ENCODE assay signal across 18 cellular contexts in the genomic region with DNA sequence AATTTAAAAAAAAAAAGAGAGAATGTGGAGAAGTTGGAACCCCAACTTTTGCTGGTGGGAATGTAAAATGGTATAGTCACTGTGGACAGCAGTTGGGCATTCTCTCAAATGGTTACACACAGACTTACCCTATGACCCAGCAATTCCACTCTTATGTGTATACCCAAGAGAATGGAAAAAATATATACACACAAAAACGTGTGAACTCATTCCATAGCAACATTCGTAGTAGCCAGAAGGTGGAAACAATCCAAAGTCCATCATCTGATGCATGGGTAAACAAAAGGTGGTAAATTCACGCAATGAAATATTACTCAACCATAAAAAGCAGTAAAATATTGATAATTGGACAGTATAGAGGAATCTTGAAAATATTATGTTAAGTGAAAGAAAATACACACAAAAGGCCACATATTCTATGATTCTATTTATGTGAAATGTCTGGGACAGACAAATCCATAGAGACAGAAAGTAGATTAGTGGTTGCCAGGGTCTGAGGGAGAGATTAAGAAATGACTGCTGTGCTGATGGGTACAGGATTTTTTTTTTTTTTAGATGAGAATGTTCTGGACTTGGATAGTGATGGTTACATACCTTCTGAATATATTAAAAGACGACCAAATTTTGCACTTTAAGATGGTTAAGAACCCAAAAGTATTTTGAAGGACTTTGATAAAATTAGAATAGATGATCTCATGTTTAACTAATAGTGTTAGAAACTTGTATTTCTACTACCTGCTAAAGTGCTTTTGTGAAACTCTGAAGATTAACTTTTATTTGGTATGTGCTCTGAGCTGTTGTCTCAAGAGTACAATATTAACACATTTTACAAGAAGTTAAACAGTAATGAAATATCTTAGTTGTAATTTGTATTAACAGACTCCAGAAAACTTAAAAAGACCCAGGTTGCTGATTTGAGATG.
A peak's percentile ranks its signal among the peaks of the same experiment; 100 is the strongest.
DNase-seq lines count a peak whose midpoint lies in the region; ATAC-seq and TF ChIP-seq lines count a peak whose summit lies in the region.
"Had no signal": no experiment of that assay in that cellular context is flagged by ENCODE, and none has a peak within 500 bp of the region (broad histone marks: within the 10 kb centered on the region; RNA-seq: fewer than 3 reads in every experiment).

No MANE protein-coding gene starts in this region.

- no peaks in the 10 kb centered on the region for H3K27me3 ChIP-seq in right cardiac atrium (ENCODE audit: control insufficient read depth, insufficient read depth)
- H3K27me3 ChIP-seq in right atrium auricular region = no peaks in the 10 kb centered on the region
- H3K27me3 ChIP-seq in Karpas-422 (ENCODE audit: low read length) = no peaks in the 10 kb centered on the region
- H3K27me3 ChIP-seq in hepatocyte = no peaks in the 10 kb centered on the region
- H3K27me3 ChIP-seq in smooth muscle cell (ENCODE audit: low read depth) = no peaks in the 10 kb centered on the region
- H3K27me3 ChIP-seq: transverse colon had no signal

- peak; percentile 25 to 40 for ATAC-seq in right cardiac atrium

- H3K9me2 ChIP-seq in Karpas-422 (replicated peaks; ENCODE audit: insufficient read depth, low read length) (no peaks in the 10 kb centered on the region), hepatocyte (replicated peaks; ENCODE audit: insufficient read depth) (no peaks in the 10 kb centered on the region)

- intact Hi-C loops in right cardiac atrium (cut with DNase I) = no loop called here

- H3K4me2 ChIP-seq in Karpas-422 (ENCODE audit: low read depth, low read length, poor library complexity, severe bottlenecking) (no peak overlapping the region), hepatocyte (peak overlapping the region; percentile 47), smooth muscle cell (peak overlapping the region; percentile 50)

- WGBS in right cardiac atrium = 71% methylated on average over 4 of the region's 4 CpGs
- 58% methylated on average over 4 of the region's 4 CpGs for WGBS in hepatocyte (ENCODE audit: low lambda C conversion rate, missing lambda C conversion rate)
- 66% methylated on average over 4 of the region's 4 CpGs for WGBS in smooth muscle cell (ENCODE audit: low lambda C conversion rate)

- H3K4me3 ChIP-seq in right cardiac atrium (ENCODE audit: low read length) (no peak overlapping the region), right atrium auricular region (no peak overlapping the region), Karpas-422 (ENCODE audit: low read length) (no peak overlapping the region), hepatocyte (no peak overlapping the region), smooth muscle cell (no peak overlapping the region)
- H3K4me3 ChIP-seq: transverse colon had no signal

- no peak for TF ChIP-seq CTCF in right atrium auricular region (IDR thresholded peaks at IDR 0.05)
- TF ChIP-seq CTCF in hepatocyte (IDR thresholded peaks at IDR 0.05; ENCODE audit: poor library complexity) = no peak
- TF ChIP-seq CTCF in smooth muscle cell (IDR thresholded peaks at IDR 0.05; ENCODE audit: borderline replicate concordance, insufficient read depth, poor library complexity, severe bottlenecking) = no peak
- no peak for TF ChIP-seq CTCF in GM13977 (IDR thresholded peaks at IDR 0.05; ENCODE audit: extremely low read depth, insufficient read depth, missing control alignments)

- H3K9ac ChIP-seq in Karpas-422 (ENCODE audit: low read length) (no peak overlapping the region), smooth muscle cell (ENCODE audit: low read depth) (peak overlapping the region; percentile 64)

- in situ Hi-C loops in GM13977 (cut with MboI; ENCODE audit: low pct_unique_long_range_greater_than_20kb, low sequenced_read_pairs, unreplicated experiment) = no loop called here

- H3K9me3 ChIP-seq in right cardiac atrium (ENCODE audit: control insufficient read depth, low read length) (no peaks in the 10 kb centered on the region), right atrium auricular region (no peaks in the 10 kb centered on the region), Karpas-422 (ENCODE audit: low read length) (no peaks in the 10 kb centered on the region), hepatocyte (ENCODE audit: low read depth) (no peaks in the 10 kb centered on the region), smooth muscle cell (replicated peaks; ENCODE audit: low read depth) (no peaks in the 10 kb centered on the region)
- H3K9me3 ChIP-seq: transverse colon had no signal

- H4K20me1 ChIP-seq in Karpas-422 (ENCODE audit: insufficient read depth, low read depth, low read length) (no peaks in the 10 kb centered on the region), hepatocyte (ENCODE audit: insufficient read depth, poor library complexity, severe bottlenecking) (no peaks in the 10 kb centered on the region), smooth muscle cell (ENCODE audit: low read depth) (peaks cover 31% of the 10 kb centered on the region)

- no peaks in the 10 kb centered on the region for H3F3A ChIP-seq in smooth muscle cell (ENCODE audit: low read depth)

- no peak overlapping the region for H2AFZ ChIP-seq in Karpas-422 (ENCODE audit: low read length)
- H2AFZ ChIP-seq in hepatocyte = no peak overlapping the region
- H2AFZ ChIP-seq in smooth muscle cell (ENCODE audit: low read depth) = no peak overlapping the region

- H3K27ac ChIP-seq in right cardiac atrium (ENCODE audit: low read length) = no peak overlapping the region
- H3K27ac ChIP-seq in right atrium auricular region = peak overlapping the region in 1 of 2 donors; percentile 1
- no peak overlapping the region for H3K27ac ChIP-seq in Karpas-422 (ENCODE audit: low read length)
- peak overlapping the region; percentile 70 for H3K27ac ChIP-seq in hepatocyte
- H3K27ac ChIP-seq in smooth muscle cell (ENCODE audit: low read depth) = peak overlapping the region; percentile 83

- DNase-seq in right cardiac atrium (no peak), right atrium auricular region (ENCODE audit: low spot score) (no peak), Karpas-422 (peak; percentile 35), hepatocyte (ENCODE audit: low spot score) (peak; percentile 57), smooth muscle cell (lab: John Stamatoyannopoulos, UW; ENCODE audit: unreplicated experiment) (no peak), hepatic stellate cell (ENCODE audit: low spot score) (no peak), GM13977 (ENCODE audit: low spot score) (no peak)
- no peak for DNase-seq in stimulated activated CD4-positive, alpha-beta T cell treated with anti-CD3 and anti-CD28 coated beads, Interleukin-4, amount 100 ng/mL, for 24 hours
- DNase-seq: 8988T; activated CD4-positive, alpha-beta T cell treated with anti-CD3 and anti-CD28 coated beads, Interleukin-2, amount 10 ng/mL, durations not matched to agents 7 days and 5 days; activated CD8-positive, alpha-beta memory T cell treated with anti-CD3 and anti-CD28 coated beads, Interleukin-2, amount 50 U/mL, for 48 hours; activated naive CD4-positive, alpha-beta T cell treated with Interleukin-2 at 50 U/mL for 16 hours; aorta; hypothalamus; MV-4-11; NCI-H187 treated with DMSO at 0.1 percent for 48 hours; stimulated activated naive CD4-positive, alpha-beta T cell treated with Interleukin-2 at 50 U/mL for 16 hours; transverse colon had no signal

- peaks cover 2% of the 10 kb centered on the region for H3K4me1 ChIP-seq in right cardiac atrium (ENCODE audit: control insufficient read depth, insufficient read depth, low read length)
- peaks cover 0 to 20% of the 10 kb centered on the region in 2 donors for H3K4me1 ChIP-seq in right atrium auricular region
- H3K4me1 ChIP-seq in Karpas-422 (ENCODE audit: low read length) = no peaks in the 10 kb centered on the region
- peaks cover 18% of the 10 kb centered on the region for H3K4me1 ChIP-seq in hepatocyte (ENCODE audit: insufficient read depth)
- peaks cover 15% of the 10 kb centered on the region for H3K4me1 ChIP-seq in smooth muscle cell (ENCODE audit: low read depth)

- H3K79me2 ChIP-seq in Karpas-422 (ENCODE audit: low read length) (no peaks in the 10 kb centered on the region), hepatocyte (peaks cover 45% of the 10 kb centered on the region), smooth muscle cell (ENCODE audit: low read depth) (peaks cover 39% of the 10 kb centered on the region)

- H3K36me3 ChIP-seq in right atrium auricular region = no peaks in the 10 kb centered on the region
- no peaks in the 10 kb centered on the region for H3K36me3 ChIP-seq in Karpas-422 (ENCODE audit: insufficient read depth, low read length)
- no peaks in the 10 kb centered on the region for H3K36me3 ChIP-seq in hepatocyte (replicated peaks; ENCODE audit: insufficient read depth, low read depth)
- no peaks in the 10 kb centered on the region for H3K36me3 ChIP-seq in smooth muscle cell (ENCODE audit: low read depth)
- H3K36me3 ChIP-seq: transverse colon had no signal

Comparison
In these comparisons a context has a peak if more than half of its experiments do, and no peak if none do; other contexts are left out.
1. DNase-seq: peak in Karpas-422 (single experiment) and hepatocyte (single experiment); none in right cardiac atrium (0 of 3), right atrium auricular region (single experiment), smooth muscle cell (single experiment), hepatic stellate cell (single experiment), GM13977 (single experiment) and stimulated activated CD4-positive, alpha-beta T cell treated with anti-CD3 and anti-CD28 coated beads, Interleukin-4, amount 100 ng/mL, for 24 hours (single experiment).
2. H3K27ac ChIP-seq: peak in hepatocyte (single experiment) and smooth muscle cell (single experiment); none in right cardiac atrium (single experiment) and Karpas-422 (single experiment).